Comparison of ENCODE assay signal across 11 cellular contexts in genomic region chr12:53298154-53298553, GRCh38. TPM values are rescaled to one million over a fixed set of nuclear protein-coding genes. Genes with fewer than 3 reads are reported as not detected.
A peak's percentile ranks its signal among the peaks of the same experiment; 100 is the strongest.
DNase-seq lines count a peak whose midpoint lies in the region; ATAC-seq, FAIRE-seq and TF ChIP-seq lines count a peak whose summit lies in the region.
"Had no signal": no experiment of that assay in that cellular context is flagged by ENCODE, and none has a peak within 500 bp of the region (broad histone marks: within the 10 kb centered on the region; RNA-seq: fewer than 3 reads in every experiment).

No MANE protein-coding gene starts in this region.

- H3K4me1 Mint-ChIP-seq in activated naive CD4-positive, alpha-beta T cell treated with anti-CD3 and anti-CD28 coated beads, Interleukin-2, amount 10 ng/mL, durations not matched to agents 7 days and 5 days = peaks cover 79% of the 10 kb centered on the region
- H3K4me1 Mint-ChIP-seq in activated CD4-positive, alpha-beta memory T cell treated with anti-CD3 and anti-CD28 coated beads for 36 hours (ENCODE audit: low read depth) = peaks cover 70% of the 10 kb centered on the region

- H3K9me3 ChIP-seq in hepatocyte (ENCODE audit: low read depth) (no peaks in the 10 kb centered on the region), upper lobe of left lung (no peaks in the 10 kb centered on the region)

- H3K27me3 Mint-ChIP-seq in activated naive CD4-positive, alpha-beta T cell treated with anti-CD3 and anti-CD28 coated beads, Interleukin-2, amount 10 ng/mL, durations not matched to agents 7 days and 5 days = no peaks in the 10 kb centered on the region
- H3K27me3 Mint-ChIP-seq in activated CD4-positive, alpha-beta memory T cell treated with anti-CD3 and anti-CD28 coated beads for 36 hours = no peaks in the 10 kb centered on the region

- H3K4me3 ChIP-seq in hepatocyte (no peak overlapping the region), upper lobe of left lung (no peak overlapping the region)

- FAIRE-seq in HTR-8/SVneo (lab: Jason Lieb, UNC) = no peak

- H3K9me3 Mint-ChIP-seq in activated naive CD4-positive, alpha-beta T cell treated with anti-CD3 and anti-CD28 coated beads, Interleukin-2, amount 10 ng/mL, durations not matched to agents 7 days and 5 days = no peaks in the 10 kb centered on the region
- H3K9me3 Mint-ChIP-seq in activated CD4-positive, alpha-beta memory T cell treated with anti-CD3 and anti-CD28 coated beads for 36 hours = no peaks in the 10 kb centered on the region

- H3K79me2 ChIP-seq in hepatocyte = peaks cover 47% of the 10 kb centered on the region

- TF ChIP-seq CTCF in hepatocyte (IDR thresholded peaks at IDR 0.05; ENCODE audit: poor library complexity) (no peak), upper lobe of left lung (IDR thresholded peaks at IDR 0.05) (no peak)

- peak overlapping the region; percentile 49 for H3K27ac Mint-ChIP-seq in activated naive CD4-positive, alpha-beta T cell treated with anti-CD3 and anti-CD28 coated beads, Interleukin-2, amount 10 ng/mL, durations not matched to agents 7 days and 5 days
- H3K27ac Mint-ChIP-seq in activated CD4-positive, alpha-beta memory T cell treated with anti-CD3 and anti-CD28 coated beads for 36 hours = peak overlapping the region; percentile 85

- CTCF ChIA-PET in activated naive CD4-positive, alpha-beta T cell treated with anti-CD3 and anti-CD28 coated beads, Interleukin-2, amount 10 ng/mL, durations not matched to agents 7 days and 5 days (lab: Charles Lee) = interaction anchor here (0.9 to 2.5 kb wide), 5 partner anchors 10 to 86 kb away, joined by 3 to 21 read pairs (median 8); partner anchors contain the start of gene AAAS
- CTCF ChIA-PET in activated CD4-positive, alpha-beta memory T cell treated with anti-CD3 and anti-CD28 coated beads for 36 hours (lab: Charles Lee) = interaction anchor here (1.0 to 5.8 kb wide), 5 partner anchors 24 to 85 kb away, joined by 3 to 66 read pairs (median 6); partner anchors contain the start of gene AAAS

- no peak for DNase-seq in activated naive CD4-positive, alpha-beta T cell treated with anti-CD3 and anti-CD28 coated beads, Interleukin-2, amount 10 ng/mL, durations not matched to agents 7 days and 5 days
- no peak for DNase-seq in activated naive CD4-positive, alpha-beta T cell treated with anti-CD3 and anti-CD28 coated beads, Interleukin-2, amount 50 U/mL, for 16 hours
- DNase-seq in activated CD4-positive, alpha-beta memory T cell treated with anti-CD3 and anti-CD28 coated beads for 36 hours = no peak
- DNase-seq in hepatocyte (ENCODE audit: low spot score) = no peak
- DNase-seq in upper lobe of left lung = no peak
- DNase-seq in HTR-8/SVneo (ENCODE audit: insufficient read length, low spot score) = no peak
- DNase-seq in NCI-H1417 (lab: John Stamatoyannopoulos, UW) = no peak
- DNase-seq: dermis blood vessel endothelial cell, DMS 273 treated with DMSO at 0.1 percent for 48 hours had no signal

- no peak for TF ChIP-seq POLR2A in upper lobe of left lung (IDR thresholded peaks at IDR 0.05)

- H3K27ac ChIP-seq in hepatocyte (peak overlapping the region; percentile 87), upper lobe of left lung (peak overlapping the region; percentile 65 to 92 (median 82))

- no peak overlapping the region for H2AFZ ChIP-seq in hepatocyte

- H3K4me1 ChIP-seq in hepatocyte (ENCODE audit: insufficient read depth) = peaks cover 30% of the 10 kb centered on the region
- H3K4me1 ChIP-seq in upper lobe of left lung = peaks cover 50 to 74% (median 52%) of the 10 kb centered on the region in 4 donors

- peaks cover 54% of the 10 kb centered on the region for H3K36me3 Mint-ChIP-seq in activated naive CD4-positive, alpha-beta T cell treated with anti-CD3 and anti-CD28 coated beads, Interleukin-2, amount 10 ng/mL, durations not matched to agents 7 days and 5 days
- H3K36me3 Mint-ChIP-seq in activated CD4-positive, alpha-beta memory T cell treated with anti-CD3 and anti-CD28 coated beads for 36 hours = peaks cover 62% of the 10 kb centered on the region

- H3K27me3 ChIP-seq in hepatocyte = no peaks in the 10 kb centered on the region
- no peaks in the 10 kb centered on the region for H3K27me3 ChIP-seq in upper lobe of left lung

- H3K36me3 ChIP-seq in hepatocyte (replicated peaks; ENCODE audit: insufficient read depth, low read depth) = no peaks in the 10 kb centered on the region
- peaks cover 0 to 34% (median 15%) of the 10 kb centered on the region in 4 donors for H3K36me3 ChIP-seq in upper lobe of left lung

- H4K20me1 ChIP-seq in hepatocyte (ENCODE audit: insufficient read depth, poor library complexity, severe bottlenecking) = no peaks in the 10 kb centered on the region

- no peak overlapping the region for H3K4me3 Mint-ChIP-seq in activated naive CD4-positive, alpha-beta T cell treated with anti-CD3 and anti-CD28 coated beads, Interleukin-2, amount 10 ng/mL, durations not matched to agents 7 days and 5 days
- H3K4me3 Mint-ChIP-seq in activated CD4-positive, alpha-beta memory T cell treated with anti-CD3 and anti-CD28 coated beads for 36 hours = no peak overlapping the region

- no peak for ATAC-seq in upper lobe of left lung (ENCODE audit: low FRiP score in 2 of 2)
- no peak for ATAC-seq in HG03571 (IDR thresholded peaks at IDR 0.05; ENCODE audit: unreplicated experiment)

- no peak overlapping the region for H3K4me2 ChIP-seq in hepatocyte

- no peaks in the 10 kb centered on the region for H3K9me2 ChIP-seq in hepatocyte (replicated peaks; ENCODE audit: insufficient read depth)

- POLR2A ChIA-PET in activated CD4-positive, alpha-beta memory T cell treated with anti-CD3 and anti-CD28 coated beads for 36 hours (lab: Charles Lee) = interaction anchor here (0.6 to 1.9 kb wide), 4 partner anchors 30 to 119 kb away, joined by 3 to 7 read pairs (median 4); partner anchors contain the start of gene ESPL1

- 79% methylated on average over 5 of the region's 5 CpGs for WGBS in hepatocyte (ENCODE audit: low lambda C conversion rate, missing lambda C conversion rate)
- 21 to 38% methylated on average over 5 of the region's 5 CpGs for WGBS in upper lobe of left lung, 2 donors

- intact Hi-C loops in activated CD4-positive, alpha-beta memory T cell treated with anti-CD3 and anti-CD28 coated beads for 36 hours (cut with micrococcal nuclease) = loop anchor here (5.0 kb wide), 1 partner anchor 46 kb away; a partner anchor contains a TSS

- TF ChIP-seq EP300 in upper lobe of left lung (IDR thresholded peaks at IDR 0.05) = no peak

RNA-seq across cellular contexts. Expression of gene MYG1, which starts 1.3 kb away (rescaled TPM):
- 10 to 100 TPM; 77.9 to 82.5 TPM for total RNA-seq in activated CD4-positive, alpha-beta memory T cell treated with anti-CD3 and anti-CD28 coated beads for 36 hours
- total RNA-seq in hepatocyte = 25.5 and 35.8 TPM in 2 replicates
- 34.6 and 35.9 TPM in 2 replicates for polyA plus RNA-seq in hepatocyte
- 10 to 100 TPM; 29.1 to 50.7 (median 34.8) TPM for total RNA-seq in upper lobe of left lung

RNA-seq across cellular contexts. Expression of gene PFDN5, which starts 2.8 kb away (rescaled TPM):
- 100 to 1,000 TPM; 354 to 359 TPM for total RNA-seq in activated CD4-positive, alpha-beta memory T cell treated with anti-CD3 and anti-CD28 coated beads for 36 hours
- total RNA-seq in hepatocyte = 377 and 379 TPM in 2 replicates
- polyA plus RNA-seq in hepatocyte = 415 and 441 TPM in 2 replicates
- total RNA-seq in upper lobe of left lung = 100 to 1,000 TPM; 374 to 580 (median 445) TPM

RNA-seq across cellular contexts. Expression of gene AAAS, which starts 23.3 kb away (rescaled TPM):
- 10 to 100 TPM; 74.5 to 80.7 TPM for total RNA-seq in activated CD4-positive, alpha-beta memory T cell treated with anti-CD3 and anti-CD28 coated beads for 36 hours
- 57.3 and 60.3 TPM in 2 replicates for total RNA-seq in hepatocyte
- polyA plus RNA-seq in hepatocyte = 70.6 and 79.9 TPM in 2 replicates
- 100 to 1,000 TPM in 1 of 6 donors, 10 to 100 TPM in 5; 27.2 to 138 (median 40.4) TPM for total RNA-seq in upper lobe of left lung

RNA-seq across cellular contexts. Expression of gene ESPL1, which starts 30.1 kb away (rescaled TPM):
- total RNA-seq in activated CD4-positive, alpha-beta memory T cell treated with anti-CD3 and anti-CD28 coated beads for 36 hours = 10 to 100 TPM; 70.0 to 77.2 TPM
- 7.6 and 9.0 TPM in 2 replicates for total RNA-seq in hepatocyte
- 4.4 and 5.8 TPM in 2 replicates for polyA plus RNA-seq in hepatocyte
- total RNA-seq in upper lobe of left lung = 1 to 10 TPM; 1.5 to 5.3 (median 2.1) TPM

RNA-seq across cellular contexts. Expression of gene SP7, which starts 38.0 kb away (rescaled TPM):
- total RNA-seq in activated CD4-positive, alpha-beta memory T cell treated with anti-CD3 and anti-CD28 coated beads for 36 hours = not detected
- total RNA-seq in hepatocyte (0.20 TPM in 1 of 2 replicates, not detected in the other), upper lobe of left lung (not detected)
- polyA plus RNA-seq in hepatocyte = 0.60 TPM in 1 of 2 replicates, not detected in the other
- total RNA-seq: dermis blood vessel endothelial cell, mononuclear cell had no signal
